26 cellular contexts compared by ENCODE assay signal in genomic region chr7:37698271-37698670, GRCh38. TPM values are rescaled to one million over a fixed set of nuclear protein-coding genes. Genes with fewer than 3 reads are reported as not detected.
"Had no signal": no experiment of that assay in that cellular context is flagged by ENCODE, and none has a peak within 500 bp of the region (broad histone marks: within the 10 kb centered on the region; RNA-seq: fewer than 3 reads in every experiment).

No MANE protein-coding gene starts in this region.

- H3K4me3 Mint-ChIP-seq: activated CD4-positive, alpha-beta T cell treated with anti-CD3 and anti-CD28 coated beads, Interleukin-2, amount 10 ng/mL, durations not matched to agents 7 days and 5 days; activated CD8-positive, alpha-beta T cell treated with anti-CD3 and anti-CD28 coated beads, Interleukin-2, amount 10 ng/mL, durations not matched to agents 7 days and 5 days; activated naive CD4-positive, alpha-beta T cell treated with anti-CD3 and anti-CD28 coated beads, Interleukin-2, amount 10 ng/mL, durations not matched to agents 7 days and 5 days; activated naive CD8-positive, alpha-beta T cell treated with anti-CD3 and anti-CD28 coated beads, Interleukin-2, amount 50 U/mL, for 24 hours; activated T-cell treated with anti-CD3 and anti-CD28 coated beads, Interleukin-2, amount 50 U/mL, for 4 hours; brain; neural crest cell; stimulated activated naive CD8-positive, alpha-beta T cell treated with anti-CD3 and anti-CD28 coated beads, Interleukin-15, Interleukin-2, amounts not matched to agents 100 ng/mL and 50 ng/mL, for 24 hours had no signal

- H3K36me3 Mint-ChIP-seq: activated naive CD4-positive, alpha-beta T cell treated with anti-CD3 and anti-CD28 coated beads, Interleukin-2, amount 10 ng/mL, durations not matched to agents 7 days and 5 days; brain had no signal

- H3K36me3 ChIP-seq: left lung, suprapubic skin, transverse colon, vagina had no signal

- H3K4me1 Mint-ChIP-seq: activated CD4-positive, alpha-beta T cell treated with anti-CD3 and anti-CD28 coated beads, Interleukin-2, amount 10 ng/mL, durations not matched to agents 7 days and 5 days; activated naive CD4-positive, alpha-beta T cell treated with anti-CD3 and anti-CD28 coated beads, Interleukin-2, amount 10 ng/mL, durations not matched to agents 7 days and 5 days; activated naive CD8-positive, alpha-beta T cell treated with anti-CD3 and anti-CD28 coated beads, Interleukin-2, amount 50 U/mL, for 24 hours had no signal

- H3K27me3 ChIP-seq: foreskin keratinocyte, left lung, suprapubic skin, transverse colon, vagina had no signal

- H3K4me1 ChIP-seq: foreskin keratinocyte, suprapubic skin, transverse colon, vagina had no signal

- H3K4me3 ChIP-seq: left lung, suprapubic skin, transverse colon, vagina had no signal

- H3K27ac Mint-ChIP-seq: activated CD4-positive, alpha-beta T cell treated with anti-CD3 and anti-CD28 coated beads, Interleukin-2, amount 10 ng/mL, durations not matched to agents 7 days and 5 days; activated CD8-positive, alpha-beta T cell treated with anti-CD3 and anti-CD28 coated beads, Interleukin-2, amount 10 ng/mL, durations not matched to agents 7 days and 5 days; activated naive CD4-positive, alpha-beta T cell treated with anti-CD3 and anti-CD28 coated beads, Interleukin-2, amount 10 ng/mL, durations not matched to agents 7 days and 5 days; activated naive CD8-positive, alpha-beta T cell treated with anti-CD3 and anti-CD28 coated beads, Interleukin-2, amount 50 U/mL, for 24 hours; brain; progenitor cell of endocrine pancreas; stimulated activated naive CD8-positive, alpha-beta T cell treated with anti-CD3 and anti-CD28 coated beads, Interleukin-15, Interleukin-2, amounts not matched to agents 100 ng/mL and 50 ng/mL, for 24 hours had no signal

- ATAC-seq: activated CD4-positive, CD25-positive, alpha-beta regulatory T cell treated with anti-CD3 and anti-CD28 coated beads, Interleukin-2, amount 50 U/mL, for 24 hours; activated CD8-positive, alpha-beta T cell treated with anti-CD3 and anti-CD28 coated beads, Interleukin-2, amount 10 ng/mL, durations not matched to agents 7 days and 5 days; activated naive CD8-positive, alpha-beta T cell treated with anti-CD3 and anti-CD28 coated beads, Interleukin-2, amount 50 U/mL, for 24 hours; activated T-cell treated with anti-CD3 and anti-CD28 coated beads, Interleukin-2, amount 50 U/mL, for 4 hours; foreskin keratinocyte; left lung had no signal

- H3K9me3 ChIP-seq: left lung, suprapubic skin, transverse colon, vagina had no signal

- H3K27me3 Mint-ChIP-seq: activated CD4-positive, alpha-beta T cell treated with anti-CD3 and anti-CD28 coated beads, Interleukin-2, amount 10 ng/mL, durations not matched to agents 7 days and 5 days; brain; progenitor cell of endocrine pancreas had no signal

- H3K27ac ChIP-seq: foreskin keratinocyte, suprapubic skin, transverse colon, vagina had no signal

- DNase-seq: activated CD4-positive, alpha-beta T cell treated with anti-CD3 and anti-CD28 coated beads, Interleukin-2, amount 10 ng/mL, durations not matched to agents 7 days and 5 days; activated CD8-positive, alpha-beta memory T cell treated with anti-CD3 and anti-CD28 coated beads, Interleukin-2, amount 50 U/mL, for 4 hours; activated CD8-positive, alpha-beta T cell treated with anti-CD3 and anti-CD28 coated beads, Interleukin-2, amount 10 ng/mL, durations not matched to agents 7 days and 5 days; activated naive CD4-positive, alpha-beta T cell treated with anti-CD3 and anti-CD28 coated beads, Interleukin-2, amount 10 ng/mL, durations not matched to agents 7 days and 5 days; activated naive CD8-positive, alpha-beta T cell treated with anti-CD3 and anti-CD28 coated beads, Interleukin-2, amount 50 U/mL, for 24 hours; activated T-cell treated with anti-CD3 and anti-CD28 coated beads, Interleukin-2, amount 50 U/mL, for 4 hours; anterior cingulate cortex; caudate nucleus; foreskin keratinocyte; glutamatergic neuron; kidney; T1000; transverse colon had no signal

- H3K9me3 Mint-ChIP-seq: activated CD4-positive, alpha-beta T cell treated with anti-CD3 and anti-CD28 coated beads, Interleukin-2, amount 10 ng/mL, durations not matched to agents 7 days and 5 days; activated naive CD4-positive, alpha-beta T cell treated with anti-CD3 and anti-CD28 coated beads, Interleukin-2, amount 10 ng/mL, durations not matched to agents 7 days and 5 days; activated naive CD8-positive, alpha-beta T cell treated with anti-CD3 and anti-CD28 coated beads, Interleukin-2, amount 50 U/mL, for 24 hours; activated T-cell treated with anti-CD3 and anti-CD28 coated beads, Interleukin-2, amount 50 U/mL, for 4 hours; neural crest cell; stimulated activated naive CD8-positive, alpha-beta T cell treated with anti-CD3 and anti-CD28 coated beads, Interleukin-15, Interleukin-2, amounts not matched to agents 100 ng/mL and 50 ng/mL, for 24 hours had no signal

RNA-seq across cellular contexts. Expression of gene GPR141, which starts 14.7 kb away (rescaled TPM):
- total RNA-seq: activated CD4-positive, alpha-beta T cell treated with anti-CD3 and anti-CD28 coated beads, Interleukin-2, amount 10 ng/mL, durations not matched to agents 7 days and 5 days; activated CD8-positive, alpha-beta T cell treated with anti-CD3 and anti-CD28 coated beads, Interleukin-2, amount 10 ng/mL, durations not matched to agents 7 days and 5 days; epithelial cell of proximal tubule; fibroblast of lung; foreskin keratinocyte; lung microvascular endothelial cell; myocyte; osteoblast; transverse colon; vagina had no signal
- polyA plus RNA-seq: fibroblast of lung, foreskin keratinocyte had no signal
